ENCODE assay signal across 8 cellular contexts in the genomic region with DNA sequence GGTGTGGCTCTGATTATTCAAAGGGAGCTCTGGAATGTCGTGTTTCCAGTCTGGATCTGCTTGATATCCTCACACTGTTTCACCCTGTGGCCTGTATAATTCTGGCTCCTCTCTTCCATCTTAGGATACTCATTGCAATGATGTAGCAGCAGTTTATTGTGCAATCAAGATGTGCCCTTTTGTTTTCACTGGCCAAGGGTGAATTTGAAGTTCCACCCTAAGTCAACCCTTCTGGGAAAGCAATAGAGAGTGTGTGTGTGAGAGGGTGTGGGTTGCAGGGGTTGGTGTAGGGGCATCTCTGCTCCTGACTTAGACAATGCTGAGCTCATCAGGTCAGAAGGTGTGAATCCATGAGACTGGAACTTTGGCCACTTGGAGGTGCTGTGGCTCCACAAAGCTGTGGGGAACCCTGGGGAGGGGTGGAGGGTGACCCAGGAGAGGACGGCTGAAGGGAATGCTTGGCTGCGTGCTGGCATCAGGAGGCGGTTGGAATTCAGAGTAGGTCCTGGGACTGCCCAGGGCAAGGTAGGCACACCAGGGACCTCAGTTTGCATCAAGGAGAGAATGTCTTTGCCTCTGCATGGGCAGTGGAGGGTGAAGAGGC.
DNase-seq lines count a peak whose midpoint lies in the region; ATAC-seq and TF ChIP-seq lines count a peak whose summit lies in the region.

No MANE protein-coding gene starts in this region.

- H3K9me2 ChIP-seq in PC-9 (ENCODE audit: insufficient read depth): no peaks in the 10 kb centered on the region

- H3K27ac Mint-ChIP-seq in MCF 10A (ENCODE audit: low read depth, unreplicated experiment): no peak overlapping the region

- no peaks in the 10 kb centered on the region for H3K27me3 Mint-ChIP-seq in MCF 10A (ENCODE audit: insufficient read depth, unreplicated experiment)

- H3K4me3 Mint-ChIP-seq in MCF 10A (ENCODE audit: unreplicated experiment): no peak overlapping the region

- 0 out of 2 replicates have a peak overlapping the region, but pooled peaks have one; percentile 50 for H2AFZ ChIP-seq in PC-9

- H3K4me1 ChIP-seq in breast epithelium (no peaks in the 10 kb centered on the region), PC-9 (replicated peaks; ENCODE audit: insufficient read depth) (peaks cover 54% of the 10 kb centered on the region)

- peak overlapping the region; percentile 65 for H3K4me2 ChIP-seq in PC-9

- no peak for ATAC-seq in Right ventricle myocardium inferior

- DNase-seq in MCF 10A (ENCODE audit: unreplicated experiment) (peak; percentile 47), breast epithelium (ENCODE audit: low spot score in 2 of 2) (no peak), PC-9 (peak; percentile 99 to 100), fibroblast of gingiva (ENCODE audit: low read depth) (peak; percentile 19), stromal cell of bone marrow (ENCODE audit: low read depth) (peak; percentile 50), posterior vena cava (ENCODE audit: low spot score) (no peak), Right ventricle myocardium inferior (ENCODE audit: missing footprints) (no peak), DMS153 (lab: John Stamatoyannopoulos, UW) (no peak)

- H3K27me3 ChIP-seq in breast epithelium (no peaks in the 10 kb centered on the region), PC-9 (ENCODE audit: insufficient read depth, low read depth) (no peaks in the 10 kb centered on the region)

- H3K79me2 ChIP-seq in PC-9 (ENCODE audit: low read depth): no peaks in the 10 kb centered on the region

- peaks cover 28% of the 10 kb centered on the region for H3F3A ChIP-seq in PC-9 (ENCODE audit: insufficient read depth, low read depth)

- no peaks in the 10 kb centered on the region for H4K20me1 ChIP-seq in PC-9 (ENCODE audit: insufficient read depth)

- no peaks in the 10 kb centered on the region for H3K36me3 Mint-ChIP-seq in MCF 10A (ENCODE audit: insufficient read depth, unreplicated experiment)

- BruUV-seq in MCF 10A (replicated peaks; lab: Mats Ljungman, UMichigan): no TSS peak
- BruUV-seq in PC-9 (replicated peaks; lab: Mats Ljungman, UMichigan): no TSS peak

- H3K9me3 ChIP-seq in breast epithelium (no peaks in the 10 kb centered on the region), PC-9 (ENCODE audit: insufficient read depth, low read depth) (no peaks in the 10 kb centered on the region)

- TF ChIP-seq CTCF in MCF 10A (IDR thresholded peaks at IDR 0.05; ENCODE audit: unreplicated experiment) (peak; percentile 18), breast epithelium (IDR thresholded peaks at IDR 0.05) (peak in 1 of 3 donors; percentile 16), PC-9 (conservative IDR thresholded peaks at IDR 0.05) (peak; percentile 97)

- no peaks in the 10 kb centered on the region for H3K36me3 ChIP-seq in breast epithelium
- H3K36me3 ChIP-seq in PC-9 (ENCODE audit: low read depth): no peaks in the 10 kb centered on the region

- H3K9me3 Mint-ChIP-seq in MCF 10A (ENCODE audit: unreplicated experiment): no peaks in the 10 kb centered on the region

- intact Hi-C loops in MCF 10A (cut with micrococcal nuclease): no loop called here
- intact Hi-C loops in breast epithelium (cut with DNase I; ENCODE audit: low total_unique reads): no loop called here
- intact Hi-C loops in PC-9 (cut with micrococcal nuclease; ENCODE audit: unreplicated experiment): loop anchor here (1.0 to 5.0 kb wide), 21 partner anchors 9 to 839 kb away; partner anchors contain the start of gene EPHB6
- intact Hi-C loops in posterior vena cava (cut with DNase I): no loop called here
- intact Hi-C loops in Right ventricle myocardium inferior (cut with DNase I): no loop called here

- no peak overlapping the region for H3K27ac ChIP-seq in breast epithelium
- H3K27ac ChIP-seq in PC-9: peak overlapping the region; percentile 87

- H3K4me3 ChIP-seq in breast epithelium (no peak overlapping the region), PC-9 (peak overlapping the region; percentile 8; the same call in 1 of the 2 replicates)

- peaks cover 8% of the 10 kb centered on the region for H3K4me1 Mint-ChIP-seq in MCF 10A (ENCODE audit: insufficient read depth, unreplicated experiment)

- POLR2A ChIA-PET in MCF 10A (lab: Yijun Ruan, JAX) (interaction anchor here (1.6 kb wide), 1 partner anchor 14 kb away, joined by 6 read pairs; no protein-coding TSS in a partner anchor), PC-9 (lab: Charles Lee; ENCODE audit: unreplicated experiment) (interaction anchor here (0.6 to 0.7 kb wide), 5 partner anchors 45 to 826 kb away, joined by 3 to 31 read pairs (median 7); no protein-coding TSS in a partner anchor)

- CTCF ChIA-PET in MCF 10A (lab: Yijun Ruan, JAX): interaction anchor here (0.7 to 4.5 kb wide), 9 partner anchors 8 to 142 kb away, joined by 3 to 26 read pairs (median 5); no protein-coding TSS in a partner anchor
- CTCF ChIA-PET in PC-9 (lab: Charles Lee): interaction anchor here (0.5 to 2.9 kb wide), 29 partner anchors 9 to 839 kb away, joined by 3 to 14 read pairs (median 4); no protein-coding TSS in a partner anchor

- no peak for TF ChIP-seq POLR2A in breast epithelium (IDR thresholded peaks at IDR 0.05)

Comparison
In these comparisons a context has a peak if more than half of its experiments do, and no peak if none do; other contexts are left out.
1. DNase-seq: peak in MCF 10A (single experiment), PC-9 (2 of 2), fibroblast of gingiva (single experiment) and stromal cell of bone marrow (single experiment); none in breast epithelium (0 of 2), posterior vena cava (single experiment), Right ventricle myocardium inferior (single experiment) and DMS153 (single experiment).